Comparison of ENCODE assay signal across 8 cellular contexts in the genomic region with DNA sequence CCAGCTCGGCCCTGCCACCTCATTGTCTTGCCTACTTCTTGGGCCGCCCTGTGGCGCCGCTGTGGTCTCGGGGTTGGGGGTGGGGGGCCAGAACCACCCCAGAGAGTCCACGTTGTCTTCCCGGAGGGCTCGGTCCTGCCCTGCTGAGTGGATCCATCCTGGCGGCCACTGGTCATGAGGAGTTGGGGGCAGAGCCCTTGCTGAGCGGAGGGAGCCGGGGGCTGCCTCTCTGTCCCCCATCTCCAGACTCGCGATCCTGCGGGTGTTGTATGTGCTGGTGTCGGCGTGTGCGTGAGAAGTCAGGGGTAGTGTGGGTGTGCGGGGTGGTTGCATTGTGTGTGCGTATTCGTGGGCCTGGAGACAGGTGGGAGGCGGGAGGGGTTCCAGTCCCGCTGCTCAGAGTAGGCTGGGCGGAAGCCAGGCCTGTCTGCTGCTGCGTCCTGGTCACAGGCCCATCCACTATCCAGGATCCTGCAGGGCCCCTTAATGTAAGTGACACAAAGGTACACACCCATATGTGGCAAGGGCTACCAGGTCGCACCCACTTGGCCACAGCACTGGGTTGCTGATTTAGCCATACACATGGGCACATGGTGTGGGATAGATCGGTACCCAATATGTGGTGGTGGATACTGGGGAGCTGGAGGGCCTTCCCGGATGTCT. TPM values are rescaled to one million over a fixed set of nuclear protein-coding genes. Genes with fewer than 3 reads are reported as not detected.
A peak's percentile ranks its signal among the peaks of the same experiment; 100 is the strongest.
DNase-seq lines count a peak whose midpoint lies in the region; ATAC-seq, FAIRE-seq and TF ChIP-seq lines count a peak whose summit lies in the region.

No MANE protein-coding gene starts in this region.

- H3K27me3 ChIP-seq in tibial nerve (no peaks in the 10 kb centered on the region), MM.1S (replicated peaks; ENCODE audit: insufficient read depth, low read length) (no peaks in the 10 kb centered on the region)

- H3K4me1 Mint-ChIP-seq in activated T-cell treated with anti-CD3 and anti-CD28 coated beads, Interleukin-2, amount 50 U/mL, for 4 hours (ENCODE audit: low read depth): peaks cover 8% of the 10 kb centered on the region
- H3K4me1 Mint-ChIP-seq in memory B cell: peaks cover 4% of the 10 kb centered on the region

- peak overlapping the region; percentile 62 for H3K4me3 Mint-ChIP-seq in activated T-cell treated with anti-CD3 and anti-CD28 coated beads, Interleukin-2, amount 50 U/mL, for 4 hours
- peak overlapping the region; percentile 81 for H3K4me3 Mint-ChIP-seq in memory B cell

- TF ChIP-seq POLR2A in tibial nerve (IDR thresholded peaks at IDR 0.05): no peak

- H3K27ac Mint-ChIP-seq in memory B cell: peak overlapping the region; percentile 89

- H3K9me2 ChIP-seq in MM.1S (replicated peaks; ENCODE audit: insufficient read depth, low read length): no peaks in the 10 kb centered on the region

- no peak for DNase-seq in activated T-cell treated with anti-CD3 and anti-CD28 coated beads, Interleukin-2, amount 50 U/mL, for 4 hours
- DNase-seq in activated T-cell treated with anti-CD3 and anti-CD28 coated beads, Interleukin-2, amount 50 U/mL, for 1 hour: no peak
- DNase-seq in choroid plexus epithelial cell (ENCODE audit: low read depth): no peak
- DNase-seq in memory B cell (ENCODE audit: low spot score in 2 of 2): no peak
- no peak for DNase-seq in tibial nerve (ENCODE audit: low spot score in 2 of 2)
- DNase-seq in D721Med (ENCODE audit: insufficient read length, low spot score): no peak
- no peak for DNase-seq in MM.1S

- no peaks in the 10 kb centered on the region for H3K9me3 Mint-ChIP-seq in activated T-cell treated with anti-CD3 and anti-CD28 coated beads, Interleukin-2, amount 50 U/mL, for 4 hours
- H3K9me3 Mint-ChIP-seq in memory B cell: no peaks in the 10 kb centered on the region

- no peak for FAIRE-seq in D721Med (lab: Jason Lieb, UNC)

- H3K9ac ChIP-seq in MM.1S (ENCODE audit: low read length): no peak overlapping the region

- H3K4me2 ChIP-seq in MM.1S (ENCODE audit: low read depth, low read length): no peak overlapping the region

- ATAC-seq in activated T-cell treated with anti-CD3 and anti-CD28 coated beads, Interleukin-2, amount 50 U/mL, for 4 hours: no peak
- ATAC-seq in memory B cell (ENCODE audit: low read depth) (no peak), HG02678 (IDR thresholded peaks at IDR 0.05; ENCODE audit: unreplicated experiment) (no peak)

- TF ChIP-seq CTCF in choroid plexus epithelial cell (conservative IDR thresholded peaks at IDR 0.05; ENCODE audit: low read depth, low read length): no peak
- no peak for TF ChIP-seq CTCF in tibial nerve (IDR thresholded peaks at IDR 0.05)
- TF ChIP-seq CTCF in D721Med (IDR thresholded peaks at IDR 0.05; ENCODE audit: insufficient read depth, missing control alignments): no peak
- no peak for TF ChIP-seq CTCF in MM.1S (IDR thresholded peaks at IDR 0.05; ENCODE audit: low read length)

- peak overlapping the region; percentile 67 for H3K4me3 ChIP-seq in choroid plexus epithelial cell (ENCODE audit: low read depth, low read length)
- peak overlapping the region; percentile 52 to 67 (median 62) for H3K4me3 ChIP-seq in tibial nerve
- H3K4me3 ChIP-seq in MM.1S (ENCODE audit: low read length): no peak overlapping the region

- H3K4me1 ChIP-seq in tibial nerve (peaks cover 0 to 16% (median 2%) of the 10 kb centered on the region in 4 donors), MM.1S (ENCODE audit: low read length) (no peaks in the 10 kb centered on the region)

- peaks cover 7% of the 10 kb centered on the region; the same call in 1 of the 2 replicates for H3F3A ChIP-seq in MM.1S (ENCODE audit: insufficient read depth, low read length)

- no peak for TF ChIP-seq EP300 in tibial nerve (IDR thresholded peaks at IDR 0.05)

- H3K79me2 ChIP-seq in MM.1S (ENCODE audit: low read length): no peaks in the 10 kb centered on the region

- peaks cover 13% of the 10 kb centered on the region for H3K36me3 Mint-ChIP-seq in activated T-cell treated with anti-CD3 and anti-CD28 coated beads, Interleukin-2, amount 50 U/mL, for 4 hours (ENCODE audit: insufficient read depth)
- H3K36me3 Mint-ChIP-seq in memory B cell: peaks cover 3% of the 10 kb centered on the region

- no peaks in the 10 kb centered on the region for H3K9me3 ChIP-seq in tibial nerve
- H3K9me3 ChIP-seq in MM.1S (replicated peaks; ENCODE audit: insufficient read depth, low read length): no peaks in the 10 kb centered on the region

- no peak overlapping the region for H2AFZ ChIP-seq in MM.1S (ENCODE audit: low read length)

- WGBS in tibial nerve, 2 donors: 61 to 84% methylated on average over 18 to 24 of the region's 27 CpGs

- H3K27ac ChIP-seq in tibial nerve (peak overlapping the region; percentile 67 to 92 (median 86)), MM.1S (ENCODE audit: low read length) (no peak overlapping the region)

- no peaks in the 10 kb centered on the region for H4K20me1 ChIP-seq in MM.1S (ENCODE audit: insufficient read depth, low read length)

- H3K36me3 ChIP-seq in tibial nerve: peaks cover 0 to 48% (median 2%) of the 10 kb centered on the region in 3 donors
- no peaks in the 10 kb centered on the region for H3K36me3 ChIP-seq in MM.1S (replicated peaks; ENCODE audit: insufficient read depth, low read length)

- H3K27me3 Mint-ChIP-seq in activated T-cell treated with anti-CD3 and anti-CD28 coated beads, Interleukin-2, amount 50 U/mL, for 4 hours (ENCODE audit: low read depth): no peaks in the 10 kb centered on the region
- H3K27me3 Mint-ChIP-seq in memory B cell: no peaks in the 10 kb centered on the region

RNA-seq across cellular contexts. Expression of a gene that starts 30.7 kb away (rescaled TPM):
- 10 to 100 TPM; 75.5 to 86.9 (median 80.7) TPM for total RNA-seq in activated T-cell treated with anti-CD3 and anti-CD28 coated beads, Interleukin-2, amount 50 U/mL, for 4 hours
- 10 to 100 TPM; 25.3 to 92.1 (median 26.6) TPM for total RNA-seq in tibial nerve

RNA-seq across cellular contexts. Expression of a gene that starts 33.6 kb away (rescaled TPM):
- 10 to 100 TPM; 75.9 to 77.6 (median 76.5) TPM for total RNA-seq in activated T-cell treated with anti-CD3 and anti-CD28 coated beads, Interleukin-2, amount 50 U/mL, for 4 hours
- 10 to 100 TPM; 36.9 to 59.4 (median 50.2) TPM for total RNA-seq in tibial nerve
